In genomic region chr19:42226886-42227285, GRCh38 we compare ENCODE assay signal across 23 cellular contexts. TPM values are rescaled to one million over a fixed set of nuclear protein-coding genes. Genes with fewer than 3 reads are reported as not detected.
A peak's percentile ranks its signal among the peaks of the same experiment; 100 is the strongest.
DNase-seq lines count a peak whose midpoint lies in the region; ATAC-seq, FAIRE-seq and TF ChIP-seq lines count a peak whose summit lies in the region.
"Had no signal": no experiment of that assay in that cellular context is flagged by ENCODE, and none has a peak within 500 bp of the region (broad histone marks: within the 10 kb centered on the region; RNA-seq: fewer than 3 reads in every experiment).

No MANE protein-coding gene starts in this region.

- H3K79me2 ChIP-seq in astrocyte (ENCODE audit: insufficient read depth, low read length) (peaks cover 76% of the 10 kb centered on the region), keratinocyte (ENCODE audit: control insufficient read depth, insufficient read depth, low read length) (peaks cover 64% of the 10 kb centered on the region)

- WGBS in A549 (ENCODE audit: missing lambda C conversion rate): 93% methylated on average over 1 of the region's 1 CpG

- H3K36me3 ChIP-seq in astrocyte (ENCODE audit: insufficient read depth, low read length) (peaks cover 35% of the 10 kb centered on the region), keratinocyte (ENCODE audit: control insufficient read depth in 2 of 2, extremely low read depth in 1 of 2, insufficient read depth in 2 of 2, low read length in 2 of 2) (peaks cover 36 to 43% of the 10 kb centered on the region in 2 experiments)

- no peak for DNase-seq in A549 (ENCODE audit: low read depth in 1 of 2, low spot score in 1 of 2)
- peak; percentile 62 for DNase-seq in EL
- DNase-seq in astrocyte (ENCODE audit: low read depth): no peak
- DNase-seq in keratinocyte (ENCODE audit: low read depth, low spot score): no peak
- no peak for DNase-seq in activated gamma-delta T cell treated with Interleukin-2 at 50 U/mL for 16 hours
- no peak for DNase-seq in activated CD4-positive, alpha-beta memory T cell treated with anti-CD3 and anti-CD28 coated beads, Interleukin-2, amount 10 ng/mL, durations not matched to agents 7 days and 5 days
- no peak for DNase-seq in NCI-H2227 treated with DMSO at 0.1 percent for 48 hours (lab: John Stamatoyannopoulos, UW)
- DNase-seq: Caco-2; caudate nucleus; DMS79; NCI-H1417 treated with DMSO at 0.1 percent for 48 hours; NCI-H2081; NCI-H345; NCI-H748 treated with DMSO at 0.1 percent for 48 hours; stimulated activated CD4-positive, alpha-beta T cell treated with anti-CD3 and anti-CD28 coated beads, Interleukin-4, amount 100 ng/mL, for 24 hours; stimulated activated naive B cell treated with anti-CD40 and anti-IgM and Interleukin-4, amounts not matched to agents 10 μg/mL and 1 μg/mL and 100 μg/mL, for 72 hours; upper lobe of left lung had no signal

- no peak for TF ChIP-seq CTCF in A549 (IDR thresholded peaks at IDR 0.05)
- no peak for TF ChIP-seq CTCF in astrocyte (IDR thresholded peaks at IDR 0.05; ENCODE audit: insufficient read depth, low read depth, low read length)
- no peak for TF ChIP-seq CTCF in keratinocyte (optimal IDR thresholded peaks at IDR 0.05 in 1 of 3, IDR thresholded peaks at IDR 0.05 in 1 of 3, conservative IDR thresholded peaks at IDR 0.05 in 1 of 3; ENCODE audit: extremely low read depth in 1 of 3, insufficient read depth in 2 of 3, low read length in 3 of 3)

- no peaks in the 10 kb centered on the region for H3K9me3 ChIP-seq in A549
- peaks cover 2% of the 10 kb centered on the region for H3K9me3 ChIP-seq in astrocyte (ENCODE audit: insufficient read depth, low read depth, low read length)
- no peaks in the 10 kb centered on the region for H3K9me3 ChIP-seq in keratinocyte (ENCODE audit: control insufficient read depth, low read depth, low read length)
- H3K9me3 ChIP-seq: Caco-2, right atrium auricular region, upper lobe of left lung had no signal

- H3K27me3 ChIP-seq in astrocyte (ENCODE audit: insufficient read depth, low read length) (no peaks in the 10 kb centered on the region), keratinocyte (ENCODE audit: control insufficient read depth, extremely low read depth, insufficient read depth, low read length) (no peaks in the 10 kb centered on the region)
- H3K27me3 ChIP-seq: right atrium auricular region, upper lobe of left lung had no signal

- H3K4me1 ChIP-seq in A549 (peaks cover 11% of the 10 kb centered on the region; the same call in 2 of the 3 replicates), astrocyte (ENCODE audit: insufficient read depth, low read length) (peaks cover 8% of the 10 kb centered on the region), keratinocyte (ENCODE audit: control insufficient read depth, extremely low read depth, insufficient read depth, low read length) (peaks cover 13% of the 10 kb centered on the region)
- H3K4me1 ChIP-seq: Caco-2 had no signal

- H3K4me2 ChIP-seq in A549: no peak overlapping the region
- no peak overlapping the region for H3K4me2 ChIP-seq in astrocyte (ENCODE audit: low read length)
- no peak overlapping the region for H3K4me2 ChIP-seq in keratinocyte (ENCODE audit: control insufficient read depth, extremely low read depth, insufficient read depth, low read depth, low read length)

- TF ChIP-seq EP300 in A549 (IDR thresholded peaks at IDR 0.05): no peak

- ATAC-seq in A549: peak; percentile 4 to 10; a peak in 2 of 6 replicates
- ATAC-seq: activated naive CD4-positive, alpha-beta T cell treated with anti-CD3 and anti-CD28 coated beads, Interleukin-2, amount 50 U/mL, for 72 hours; HCT116; stimulated activated naive B cell treated with anti-CD40 and anti-IgM and Interleukin-4, amounts not matched to agents 10 μg/mL and 1 μg/mL and 100 μg/mL, for 72 hours had no signal

- TF ChIP-seq POLR2A in A549 (IDR thresholded peaks at IDR 0.05; ENCODE audit: low read length): no peak

- H3K27ac ChIP-seq in A549 (no peak overlapping the region), astrocyte (ENCODE audit: low read depth, low read length) (no peak overlapping the region), keratinocyte (ENCODE audit: control insufficient read depth, insufficient read depth, low read length) (no peak overlapping the region)
- H3K27ac ChIP-seq: C4-2B, right atrium auricular region, upper lobe of left lung had no signal

- no peak for TF ChIP-seq RAD21 in A549 (conservative IDR thresholded peaks at IDR 0.05 in 1 of 2, IDR thresholded peaks at IDR 0.05 in 1 of 2)

- POLR2A ChIA-PET in A549 (lab: Yijun Ruan, JAX): interaction anchor here (1.0 to 1.9 kb wide), 2 partner anchors 13 to 16 kb away, joined by 3 to 4 read pairs; no protein-coding TSS in a partner anchor
- POLR2A ChIA-PET in activated CD4-positive, alpha-beta memory T cell treated with anti-CD3 and anti-CD28 coated beads, Interleukin-2, amount 10 ng/mL, durations not matched to agents 7 days and 5 days (lab: Charles Lee): interaction anchor here (1.6 to 2.1 kb wide), 2 partner anchors 10 to 15 kb away, joined by 4 to 6 read pairs; partner anchors contain the start of genes DEDD2 and GSK3A

- CTCF ChIA-PET in A549 (lab: Yijun Ruan, JAX): interaction anchor here (1.0 to 12.7 kb wide), 8 partner anchors 13 to 118 kb away, joined by 3 to 185 read pairs (median 6); partner anchors contain the start of gene GSK3A
- CTCF ChIA-PET in activated CD4-positive, alpha-beta memory T cell treated with anti-CD3 and anti-CD28 coated beads, Interleukin-2, amount 10 ng/mL, durations not matched to agents 7 days and 5 days (lab: Charles Lee): no interaction called here

- H3K9ac ChIP-seq in astrocyte (ENCODE audit: low read length) (peak overlapping the region; percentile 15), keratinocyte (ENCODE audit: control insufficient read depth, extremely low read depth, insufficient read depth, low read length) (no peak overlapping the region)

- peak overlapping the region; percentile 11 for H3K4me3 Mint-ChIP-seq in astrocyte (ENCODE audit: unreplicated experiment)
- no peak overlapping the region for H3K4me3 Mint-ChIP-seq in activated CD4-positive, alpha-beta memory T cell treated with anti-CD3 and anti-CD28 coated beads, Interleukin-2, amount 10 ng/mL, durations not matched to agents 7 days and 5 days
- H3K4me3 Mint-ChIP-seq: stimulated activated naive B cell treated with anti-CD40 and anti-IgM and Interleukin-4, amounts not matched to agents 10 μg/mL and 1 μg/mL and 100 μg/mL, for 72 hours had no signal

- H3K9me1 ChIP-seq in keratinocyte (ENCODE audit: control insufficient read depth, extremely low read depth, insufficient read depth, low read length): peaks cover 2% of the 10 kb centered on the region

- peak overlapping the region; percentile 83 for H3K27ac Mint-ChIP-seq in astrocyte (ENCODE audit: unreplicated experiment)
- no peak overlapping the region for H3K27ac Mint-ChIP-seq in activated CD4-positive, alpha-beta memory T cell treated with anti-CD3 and anti-CD28 coated beads, Interleukin-2, amount 10 ng/mL, durations not matched to agents 7 days and 5 days
- H3K27ac Mint-ChIP-seq: stimulated activated naive B cell treated with anti-CD40 and anti-IgM and Interleukin-4, amounts not matched to agents 10 μg/mL and 1 μg/mL and 100 μg/mL, for 72 hours had no signal

- dilution Hi-C loops in keratinocyte (cut with MboI; ENCODE audit: extremely low pct_ligation_motif_present, low sequenced_read_pairs): no loop called here

- no peaks in the 10 kb centered on the region for H3K27me3 Mint-ChIP-seq in astrocyte (ENCODE audit: low read depth, unreplicated experiment)
- no peaks in the 10 kb centered on the region for H3K27me3 Mint-ChIP-seq in activated CD4-positive, alpha-beta memory T cell treated with anti-CD3 and anti-CD28 coated beads, Interleukin-2, amount 10 ng/mL, durations not matched to agents 7 days and 5 days
- H3K27me3 Mint-ChIP-seq: stimulated activated naive B cell treated with anti-CD40 and anti-IgM and Interleukin-4, amounts not matched to agents 10 μg/mL and 1 μg/mL and 100 μg/mL, for 72 hours had no signal

- peaks cover 24% of the 10 kb centered on the region for H3K4me1 Mint-ChIP-seq in astrocyte (ENCODE audit: low read depth, unreplicated experiment)
- peaks cover 31% of the 10 kb centered on the region for H3K4me1 Mint-ChIP-seq in activated CD4-positive, alpha-beta memory T cell treated with anti-CD3 and anti-CD28 coated beads, Interleukin-2, amount 10 ng/mL, durations not matched to agents 7 days and 5 days

- H3K4me3 ChIP-seq in A549: no peak overlapping the region
- no peak overlapping the region for H3K4me3 ChIP-seq in astrocyte (ENCODE audit: insufficient read depth, low read depth, low read length)
- H3K4me3 ChIP-seq in keratinocyte (ENCODE audit: control insufficient read depth in 2 of 3, extremely low read depth in 1 of 3, insufficient read depth in 2 of 3, low read depth in 1 of 3, low read length in 3 of 3): no peak overlapping the region
- H3K4me3 ChIP-seq: lung, right atrium auricular region, upper lobe of left lung had no signal

- no peak overlapping the region for H2AFZ ChIP-seq in astrocyte (ENCODE audit: low read depth, low read length)
- H2AFZ ChIP-seq in keratinocyte (ENCODE audit: control insufficient read depth, low read length): no peak overlapping the region

- FAIRE-seq in A549 (lab: Jason Lieb, UNC) (no peak), astrocyte (lab: Jason Lieb, UNC) (no peak), keratinocyte (lab: Jason Lieb, UNC) (peak; percentile 75)
- FAIRE-seq: RCC 7860 had no signal

- H4K20me1 ChIP-seq in astrocyte (ENCODE audit: insufficient read depth, low read length) (peaks cover 87% of the 10 kb centered on the region), keratinocyte (ENCODE audit: control insufficient read depth, extremely low read depth, insufficient read depth, low read length) (peaks cover 21% of the 10 kb centered on the region)

- H3K36me3 Mint-ChIP-seq in astrocyte (ENCODE audit: low read depth, unreplicated experiment): peaks cover 34% of the 10 kb centered on the region
- peaks cover 67% of the 10 kb centered on the region for H3K36me3 Mint-ChIP-seq in activated CD4-positive, alpha-beta memory T cell treated with anti-CD3 and anti-CD28 coated beads, Interleukin-2, amount 10 ng/mL, durations not matched to agents 7 days and 5 days (ENCODE audit: low read depth)

- H3K9me3 Mint-ChIP-seq in astrocyte (ENCODE audit: unreplicated experiment): no peaks in the 10 kb centered on the region
- H3K9me3 Mint-ChIP-seq in activated CD4-positive, alpha-beta memory T cell treated with anti-CD3 and anti-CD28 coated beads, Interleukin-2, amount 10 ng/mL, durations not matched to agents 7 days and 5 days: no peaks in the 10 kb centered on the region
- H3K9me3 Mint-ChIP-seq: activated naive CD4-positive, alpha-beta T cell treated with anti-CD3 and anti-CD28 coated beads, Interleukin-2, amount 50 U/mL, for 72 hours; stimulated activated naive B cell treated with anti-CD40 and anti-IgM and Interleukin-4, amounts not matched to agents 10 μg/mL and 1 μg/mL and 100 μg/mL, for 72 hours had no signal

RNA-seq across cellular contexts. Expression of gene ZNF526, which starts 6.8 kb away (rescaled TPM):
- polyA plus RNA-seq in A549 (2011; rRNA removed) (7.1 and 8.7 TPM in 2 replicates), A549 (2017; fragmentation: RNase III; extraction: RNeasy Plus Mini Kit Qiagen cat#74134 plus additional on column Dnase treatment) (12.2 to 12.9 TPM (median 12.6 TPM) in 3 replicates), keratinocyte (5.0 to 9.3 TPM (median 5.4 TPM) in 3 replicates)
- polyA plus RNA-seq in A549 (2012; cell fraction: cytosol; rRNA removed): 5.9 and 8.4 TPM in 2 replicates
- polyA plus RNA-seq in A549 (2012; cell fraction: nucleus; rRNA removed): 9.9 and 14.4 TPM in 2 replicates
- polyA minus RNA-seq in A549 (2011; rRNA and poly(A)+ RNA removed): 22.7 and 24.7 TPM in 2 replicates
- 20.2 and 21.6 TPM in 2 replicates for total RNA-seq in astrocyte
- polyA plus RNA-seq in keratinocyte (2011; ENCODE audit: low read depth): 2.6 TPM
- polyA plus RNA-seq in keratinocyte (2011; cell fraction: cytosol; rRNA removed): 3.5 and 5.4 TPM in 2 replicates
- 8.5 and 9.5 TPM in 2 replicates for polyA plus RNA-seq in keratinocyte (2011; cell fraction: nucleus; rRNA removed)
- polyA plus RNA-seq in keratinocyte (2012; ENCODE audit: low replicate concordance): 3.0 and 10.6 TPM in 2 replicates
- 12.2 to 20.7 TPM (median 12.3 TPM) in 3 replicates for polyA minus RNA-seq in keratinocyte
- 15.5 TPM for polyA minus RNA-seq in keratinocyte (2011; cell fraction: cytosol; rRNA and poly(A)+ RNA removed)
- polyA minus RNA-seq in keratinocyte (2011; cell fraction: nucleus; rRNA and poly(A)+ RNA removed): 9.7 and 14.7 TPM in 2 replicates
- total RNA-seq in activated CD4-positive, alpha-beta memory T cell treated with anti-CD3 and anti-CD28 coated beads, Interleukin-2, amount 10 ng/mL, durations not matched to agents 7 days and 5 days: 10 to 100 TPM; 21.5 to 21.7 TPM

RNA-seq across cellular contexts. Expression of gene DEDD2, which starts 9.4 kb away (rescaled TPM):
- polyA plus RNA-seq in A549 (2011; rRNA removed) (30.8 and 37.9 TPM in 2 replicates), A549 (2017; fragmentation: RNase III; extraction: RNeasy Plus Mini Kit Qiagen cat#74134 plus additional on column Dnase treatment) (39.7 to 54.1 TPM (median 43.2 TPM) in 3 replicates), keratinocyte (17.1 to 29.8 TPM (median 20.8 TPM) in 3 replicates)
- polyA plus RNA-seq in A549 (2012; cell fraction: cytosol; rRNA removed): 72.8 and 91.8 TPM in 2 replicates
- polyA plus RNA-seq in A549 (2012; cell fraction: nucleus; rRNA removed): 65.3 and 65.8 TPM in 2 replicates
- polyA minus RNA-seq in A549 (2011; rRNA and poly(A)+ RNA removed): 29.4 and 37.6 TPM in 2 replicates
- 24.4 and 26.1 TPM in 2 replicates for total RNA-seq in astrocyte
- 6.6 TPM for polyA plus RNA-seq in keratinocyte (2011; ENCODE audit: low read depth)
- 14.3 and 23.0 TPM in 2 replicates for polyA plus RNA-seq in keratinocyte (2011; cell fraction: cytosol; rRNA removed)
- polyA plus RNA-seq in keratinocyte (2011; cell fraction: nucleus; rRNA removed): 15.9 and 20.4 TPM in 2 replicates
- 17.4 and 40.6 TPM in 2 replicates for polyA plus RNA-seq in keratinocyte (2012; ENCODE audit: low replicate concordance)
- 11.1 to 19.3 TPM (median 18.1 TPM) in 3 replicates for polyA minus RNA-seq in keratinocyte
- polyA minus RNA-seq in keratinocyte (2011; cell fraction: cytosol; rRNA and poly(A)+ RNA removed): 15.7 TPM
- polyA minus RNA-seq in keratinocyte (2011; cell fraction: nucleus; rRNA and poly(A)+ RNA removed): 6.4 and 8.7 TPM in 2 replicates
- total RNA-seq in activated CD4-positive, alpha-beta memory T cell treated with anti-CD3 and anti-CD28 coated beads, Interleukin-2, amount 10 ng/mL, durations not matched to agents 7 days and 5 days: 10 to 100 TPM; 54.1 to 59.8 TPM

RNA-seq across cellular contexts. Expression of gene GSK3A, which starts 15.5 kb away (rescaled TPM):
- polyA plus RNA-seq in A549 (2011; rRNA removed): 55.2 and 79.7 TPM in 2 replicates
- polyA plus RNA-seq in A549 (2012; cell fraction: cytosol; rRNA removed): 82.6 and 118 TPM in 2 replicates
- polyA plus RNA-seq in A549 (2012; cell fraction: nucleus; rRNA removed): 80.7 and 99.8 TPM in 2 replicates
- polyA plus RNA-seq in A549 (2017; fragmentation: RNase III; extraction: RNeasy Plus Mini Kit Qiagen cat#74134 plus additional on column Dnase treatment): 81.0 to 85.1 TPM (median 84.0 TPM) in 3 replicates
- polyA minus RNA-seq in A549 (2011; rRNA and poly(A)+ RNA removed): 69.2 and 87.0 TPM in 2 replicates
- total RNA-seq in astrocyte: 49.5 and 50.3 TPM in 2 replicates
- 36.9 to 53.3 TPM (median 42.5 TPM) in 3 replicates for polyA plus RNA-seq in keratinocyte
- 14.4 TPM for polyA plus RNA-seq in keratinocyte (2011; ENCODE audit: low read depth)
- polyA plus RNA-seq in keratinocyte (2011; cell fraction: cytosol; rRNA removed): 38.4 and 45.5 TPM in 2 replicates
- polyA plus RNA-seq in keratinocyte (2011; cell fraction: nucleus; rRNA removed): 34.4 and 41.0 TPM in 2 replicates
- polyA plus RNA-seq in keratinocyte (2012; ENCODE audit: low replicate concordance): 50.6 and 56.3 TPM in 2 replicates
- polyA minus RNA-seq in keratinocyte: 30.4 to 77.1 TPM (median 45.8 TPM) in 3 replicates
- polyA minus RNA-seq in keratinocyte (2011; cell fraction: cytosol; rRNA and poly(A)+ RNA removed): 43.5 TPM
- polyA minus RNA-seq in keratinocyte (2011; cell fraction: nucleus; rRNA and poly(A)+ RNA removed): 10.2 and 11.4 TPM in 2 replicates
- 10 to 100 TPM; 48.9 to 50.7 TPM for total RNA-seq in activated CD4-positive, alpha-beta memory T cell treated with anti-CD3 and anti-CD28 coated beads, Interleukin-2, amount 10 ng/mL, durations not matched to agents 7 days and 5 days

RNA-seq across cellular contexts. Expression of gene ERF, which starts 28.0 kb away (rescaled TPM):
- polyA plus RNA-seq in A549 (2011; rRNA removed) (71.9 and 103 TPM in 2 replicates), A549 (2017; fragmentation: RNase III; extraction: RNeasy Plus Mini Kit Qiagen cat#74134 plus additional on column Dnase treatment) (107 to 123 TPM (median 120 TPM) in 3 replicates), keratinocyte (75.4 to 87.4 TPM (median 83.5 TPM) in 3 replicates)
- polyA plus RNA-seq in A549 (2012; cell fraction: cytosol; rRNA removed): 115 and 150 TPM in 2 replicates
- polyA plus RNA-seq in A549 (2012; cell fraction: nucleus; rRNA removed): 307 and 352 TPM in 2 replicates
- 113 and 120 TPM in 2 replicates for polyA minus RNA-seq in A549 (2011; rRNA and poly(A)+ RNA removed)
- total RNA-seq in astrocyte: 108 TPM in 2 replicates
- polyA plus RNA-seq in keratinocyte (2011; ENCODE audit: low read depth): 10.1 TPM
- 37.7 and 64.6 TPM in 2 replicates for polyA plus RNA-seq in keratinocyte (2011; cell fraction: cytosol; rRNA removed)
- 94.1 and 101 TPM in 2 replicates for polyA plus RNA-seq in keratinocyte (2011; cell fraction: nucleus; rRNA removed)
- polyA plus RNA-seq in keratinocyte (2012; ENCODE audit: low replicate concordance): 34.6 and 75.9 TPM in 2 replicates
- 67.4 to 70.6 TPM (median 69.2 TPM) in 3 replicates for polyA minus RNA-seq in keratinocyte
- 140 TPM for polyA minus RNA-seq in keratinocyte (2011; cell fraction: cytosol; rRNA and poly(A)+ RNA removed)
- 44.9 and 57.9 TPM in 2 replicates for polyA minus RNA-seq in keratinocyte (2011; cell fraction: nucleus; rRNA and poly(A)+ RNA removed)
- 10 to 100 TPM; 46.9 to 52.6 TPM for total RNA-seq in activated CD4-positive, alpha-beta memory T cell treated with anti-CD3 and anti-CD28 coated beads, Interleukin-2, amount 10 ng/mL, durations not matched to agents 7 days and 5 days

RNA-seq across cellular contexts. Expression of gene CIC, which starts 42.2 kb away (rescaled TPM):
- polyA plus RNA-seq in A549 (2011; rRNA removed) (7.2 and 7.7 TPM in 2 replicates), A549 (2017; fragmentation: RNase III; extraction: RNeasy Plus Mini Kit Qiagen cat#74134 plus additional on column Dnase treatment) (46.8 to 56.4 TPM (median 53.1 TPM) in 3 replicates), keratinocyte (3.1 to 11.1 TPM (median 3.8 TPM) in 3 replicates)
- polyA plus RNA-seq in A549 (2012; cell fraction: cytosol; rRNA removed): 26.8 and 35.8 TPM in 2 replicates
- 69.9 and 100.0 TPM in 2 replicates for polyA plus RNA-seq in A549 (2012; cell fraction: nucleus; rRNA removed)
- 7.0 and 11.0 TPM in 2 replicates for polyA minus RNA-seq in A549 (2011; rRNA and poly(A)+ RNA removed)
- total RNA-seq in astrocyte: 73.4 and 78.5 TPM in 2 replicates
- 9.9 TPM for polyA plus RNA-seq in keratinocyte (2011; ENCODE audit: low read depth)
- 4.4 and 14.0 TPM in 2 replicates for polyA plus RNA-seq in keratinocyte (2011; cell fraction: cytosol; rRNA removed)
- 28.1 and 45.7 TPM in 2 replicates for polyA plus RNA-seq in keratinocyte (2011; cell fraction: nucleus; rRNA removed)
- 15.4 and 37.6 TPM in 2 replicates for polyA plus RNA-seq in keratinocyte (2012; ENCODE audit: low replicate concordance)
- polyA minus RNA-seq in keratinocyte: 4.7 to 38.8 TPM (median 5.7 TPM) in 3 replicates
- 29.2 TPM for polyA minus RNA-seq in keratinocyte (2011; cell fraction: cytosol; rRNA and poly(A)+ RNA removed)
- 23.9 and 26.1 TPM in 2 replicates for polyA minus RNA-seq in keratinocyte (2011; cell fraction: nucleus; rRNA and poly(A)+ RNA removed)
- total RNA-seq in activated CD4-positive, alpha-beta memory T cell treated with anti-CD3 and anti-CD28 coated beads, Interleukin-2, amount 10 ng/mL, durations not matched to agents 7 days and 5 days: 10 to 100 TPM; 86.5 to 88.8 TPM
